Comparison of ENCODE assay signal across 21 cellular contexts in the genomic region with DNA sequence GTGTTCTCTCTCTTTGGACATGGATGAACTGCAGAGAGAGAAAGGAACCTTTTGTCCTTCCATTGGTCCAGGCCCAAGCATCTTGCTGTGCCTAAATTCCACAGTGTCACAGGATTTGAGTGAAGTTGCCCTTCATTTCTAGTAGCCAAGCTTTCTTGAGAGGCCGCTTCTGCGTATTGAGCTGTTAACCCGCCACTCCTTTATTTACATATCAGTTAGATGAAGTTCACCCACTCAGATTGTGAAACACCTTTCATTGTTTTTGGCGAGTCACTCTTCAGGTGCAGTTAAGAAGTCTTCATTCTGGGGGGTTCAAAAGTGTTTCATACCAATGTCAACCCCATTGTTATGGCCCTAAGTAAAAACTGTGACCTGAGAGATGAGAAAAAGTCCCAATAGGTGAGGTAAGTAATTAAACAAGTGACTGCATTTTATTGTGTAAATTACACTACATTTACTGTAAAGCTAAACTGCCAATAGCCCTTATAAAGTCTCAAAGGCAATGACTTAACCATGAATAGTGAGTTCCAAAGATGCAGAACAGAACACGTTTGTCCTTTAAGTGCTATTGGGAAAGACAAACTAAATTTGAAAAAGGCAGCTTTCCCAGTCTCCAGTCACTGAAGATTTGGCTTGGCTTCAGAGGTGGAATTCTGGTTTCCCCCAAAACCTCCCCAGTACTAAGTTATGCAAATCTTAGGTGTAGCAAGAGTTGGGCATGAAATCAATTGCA.
DNase-seq lines count a peak whose midpoint lies in the region; ATAC-seq and TF ChIP-seq lines count a peak whose summit lies in the region.
"Had no signal": no experiment of that assay in that cellular context is flagged by ENCODE, and none has a peak within 500 bp of the region (broad histone marks: within the 10 kb centered on the region; RNA-seq: fewer than 3 reads in every experiment).

No MANE protein-coding gene starts in this region.

- peak; percentile 47; the same call in 2 of the 3 replicates for ATAC-seq in RWPE2 (ENCODE audit: low read depth)
- ATAC-seq in esophagus mucosa: peak; percentile 70
- peak; percentile 86 to 88 for ATAC-seq in lower lobe of right lung
- ATAC-seq in GM18873 (IDR thresholded peaks at IDR 0.05; ENCODE audit: low FRiP score, unreplicated experiment): no peak
- no peak for ATAC-seq in HG02981 (IDR thresholded peaks at IDR 0.05; ENCODE audit: unreplicated experiment)
- ATAC-seq: CD8-positive, alpha-beta T cell; heart left ventricle; T-cell had no signal

- in situ Hi-C loops in HAP-1 (cut with MboI; ENCODE audit: low sequenced_read_pairs): no loop called here

- intact Hi-C loops in lower lobe of right lung (cut with DNase I): no loop called here

- DNase-seq in RWPE2 (ENCODE audit: low spot score) (no peak), lower lobe of right lung (no peak), type B pancreatic cell (ENCODE audit: extremely low spot score, unreplicated experiment) (no peak), HAP-1 (ENCODE audit: low spot score in 2 of 2) (no peak)
- DNase-seq: activated CD4-positive, alpha-beta T cell treated with anti-CD3 and anti-CD28 coated beads, Interleukin-2, amount 10 ng/mL, durations not matched to agents 24 days and 14 days; caudate nucleus; CD8-positive, alpha-beta T cell; DMS79; dorsolateral prefrontal cortex; erythroblast; GM23248; heart left ventricle; NCI-H2171; SHP77 treated with DMSO at 0.1 percent for 48 hours; stimulated activated CD4-positive, alpha-beta T cell treated with anti-CD3 and anti-CD28 coated beads, Interleukin-12 subunit alpha, Interleukin-12 subunit beta, amount 100 ng/mL, for 4 hours; substantia nigra; T-cell had no signal

- no peaks in the 10 kb centered on the region for H3K36me3 ChIP-seq in RWPE2 (ENCODE audit: low read depth)
- H3K36me3 ChIP-seq in lower lobe of right lung: no peaks in the 10 kb centered on the region
- no peaks in the 10 kb centered on the region for H3K36me3 ChIP-seq in HAP-1 (replicated peaks)
- H3K36me3 ChIP-seq: heart left ventricle, neural progenitor cell had no signal

- H3K9me3 ChIP-seq in RWPE2 (ENCODE audit: severe bottlenecking) (no peaks in the 10 kb centered on the region), lower lobe of right lung (no peaks in the 10 kb centered on the region), HAP-1 (no peaks in the 10 kb centered on the region)
- H3K9me3 ChIP-seq: heart left ventricle had no signal

- H3K27ac Mint-ChIP-seq in type B pancreatic cell: peak overlapping the region; percentile 50
- H3K27ac Mint-ChIP-seq: activated CD4-positive, alpha-beta T cell treated with anti-CD3 and anti-CD28 coated beads, Interleukin-2, amount 10 ng/mL, durations not matched to agents 24 days and 14 days; CD8-positive, alpha-beta T cell; neural progenitor cell; T-cell had no signal

- H3K9me3 Mint-ChIP-seq in type B pancreatic cell: peaks cover 6% of the 10 kb centered on the region
- H3K9me3 Mint-ChIP-seq: activated CD4-positive, alpha-beta T cell treated with anti-CD3 and anti-CD28 coated beads, Interleukin-2, amount 10 ng/mL, durations not matched to agents 24 days and 14 days; CD8-positive, alpha-beta T cell; T-cell had no signal

- no peaks in the 10 kb centered on the region for H3K27me3 Mint-ChIP-seq in type B pancreatic cell

- no peak overlapping the region for H3K4me3 Mint-ChIP-seq in type B pancreatic cell
- H3K4me3 Mint-ChIP-seq: activated CD4-positive, alpha-beta T cell treated with anti-CD3 and anti-CD28 coated beads, Interleukin-2, amount 10 ng/mL, durations not matched to agents 24 days and 14 days; CD8-positive, alpha-beta T cell; neural progenitor cell; T-cell had no signal

- H3K4me1 ChIP-seq in RWPE2 (ENCODE audit: insufficient read depth, poor library complexity, severe bottlenecking) (peaks cover 13% of the 10 kb centered on the region), lower lobe of right lung (no peaks in the 10 kb centered on the region), HAP-1 (no peaks in the 10 kb centered on the region)
- H3K4me1 ChIP-seq: neural progenitor cell had no signal

- no peak overlapping the region for H3K4me3 ChIP-seq in RWPE2 (ENCODE audit: severe bottlenecking)
- H3K4me3 ChIP-seq in lower lobe of right lung: no peak overlapping the region
- no peak overlapping the region for H3K4me3 ChIP-seq in HAP-1
- H3K4me3 ChIP-seq: dorsolateral prefrontal cortex, GM23248, heart left ventricle, neural progenitor cell had no signal

- H3K27me3 ChIP-seq in RWPE2 (ENCODE audit: insufficient read depth, poor library complexity, severe bottlenecking): no peaks in the 10 kb centered on the region
- H3K27me3 ChIP-seq in lower lobe of right lung (ENCODE audit: low read depth): no peaks in the 10 kb centered on the region
- no peaks in the 10 kb centered on the region for H3K27me3 ChIP-seq in HAP-1 (ENCODE audit: low read depth)
- H3K27me3 ChIP-seq: dorsolateral prefrontal cortex, heart left ventricle, neural progenitor cell had no signal

- peaks cover 16% of the 10 kb centered on the region for H3K4me1 Mint-ChIP-seq in type B pancreatic cell (ENCODE audit: unreplicated experiment)
- H3K4me1 Mint-ChIP-seq: activated CD4-positive, alpha-beta T cell treated with anti-CD3 and anti-CD28 coated beads, Interleukin-2, amount 10 ng/mL, durations not matched to agents 24 days and 14 days; neural progenitor cell; T-cell had no signal

- H3K27ac ChIP-seq in RWPE2 (ENCODE audit: poor library complexity, severe bottlenecking): peak overlapping the region; percentile 14
- H3K27ac ChIP-seq in lower lobe of right lung: peak overlapping the region; percentile 61
- H3K27ac ChIP-seq: GM23248, heart left ventricle, neural progenitor cell had no signal

- H3K36me3 Mint-ChIP-seq in type B pancreatic cell: peaks cover 16% of the 10 kb centered on the region
- H3K36me3 Mint-ChIP-seq: CD8-positive, alpha-beta T cell had no signal

- TF ChIP-seq CTCF in RWPE2 (IDR thresholded peaks at IDR 0.05; ENCODE audit: poor library complexity, severe bottlenecking): no peak
- no peak for TF ChIP-seq CTCF in lower lobe of right lung (IDR thresholded peaks at IDR 0.05)
- no peak for TF ChIP-seq CTCF in type B pancreatic cell (conservative IDR thresholded peaks at IDR 0.05)

Comparison
In these comparisons a context has a peak if more than half of its experiments do, and no peak if none do; other contexts are left out.
1. ATAC-seq: peak in RWPE2 (single experiment), esophagus mucosa (single experiment) and lower lobe of right lung (2 of 2); none in GM18873 (single experiment) and HG02981 (single experiment).